21 cellular contexts compared by ENCODE assay signal in the genomic region with DNA sequence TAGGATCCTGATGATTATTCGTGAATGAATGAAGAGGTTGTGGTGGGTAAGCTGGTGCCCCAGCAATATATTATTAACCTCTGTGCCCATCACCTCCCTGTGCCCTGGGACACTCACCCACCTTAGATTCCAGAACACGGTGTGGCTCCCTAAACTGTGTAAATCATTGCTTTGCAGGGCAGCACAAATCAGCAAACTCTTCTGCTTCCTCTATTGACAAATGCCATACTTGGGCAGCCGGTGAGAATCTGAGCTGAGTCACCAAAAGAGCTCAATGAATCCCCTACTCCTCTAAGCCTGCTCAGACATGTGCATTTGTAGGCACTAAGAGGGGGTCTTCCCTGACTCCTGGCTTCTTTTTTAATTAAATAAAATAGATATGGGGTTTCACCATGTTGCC. TPM values are rescaled to one million over a fixed set of nuclear protein-coding genes. Genes with fewer than 3 reads are reported as not detected.
DNase-seq lines count a peak whose midpoint lies in the region; ATAC-seq and TF ChIP-seq lines count a peak whose summit lies in the region.
"Had no signal": no experiment of that assay in that cellular context is flagged by ENCODE, and none has a peak within 500 bp of the region (broad histone marks: within the 10 kb centered on the region; RNA-seq: fewer than 3 reads in every experiment).

No MANE protein-coding gene starts in this region.

- no peaks in the 10 kb centered on the region for H3K9me3 ChIP-seq in left lung
- H3K9me3 ChIP-seq: BE2C, heart right ventricle, vagina had no signal

- no peaks in the 10 kb centered on the region for H3K27me3 Mint-ChIP-seq in activated CD4-positive, alpha-beta T cell treated with anti-CD3 and anti-CD28 coated beads, Interleukin-2, amount 10 ng/mL, durations not matched to agents 7 days and 5 days
- H3K27me3 Mint-ChIP-seq in GM23338 (ENCODE audit: insufficient read depth, low read depth, poor library complexity) (peaks cover 2% of the 10 kb centered on the region), WTC11 (ENCODE audit: low read depth) (no peaks in the 10 kb centered on the region)
- H3K27me3 Mint-ChIP-seq: natural killer cell treated with Interleukin-12 subunit alpha and Interleukin-12 subunit beta and Interleukin-15 and Interleukin-18, amount 100 ng/mL, for 72 hours had no signal

- POLR2A ChIA-PET in activated CD4-positive, alpha-beta T cell treated with anti-CD3 and anti-CD28 coated beads, Interleukin-2, amount 10 ng/mL, durations not matched to agents 7 days and 5 days (lab: Charles Lee): no interaction called here
- POLR2A ChIA-PET in WTC11 (lab: Charles Lee): no interaction called here

- peaks cover 12% of the 10 kb centered on the region for H3K4me1 Mint-ChIP-seq in activated CD4-positive, alpha-beta T cell treated with anti-CD3 and anti-CD28 coated beads, Interleukin-2, amount 10 ng/mL, durations not matched to agents 7 days and 5 days
- H3K4me1 Mint-ChIP-seq in GM23338 (peaks cover 14% of the 10 kb centered on the region; the same call in 2 of the 3 replicates), WTC11 (peaks cover 10% of the 10 kb centered on the region)
- H3K4me1 Mint-ChIP-seq: immature natural killer cell had no signal

- no peak for ATAC-seq in GM23338
- ATAC-seq in WTC11: no peak
- ATAC-seq in left lung: peak; percentile 84
- ATAC-seq: natural killer cell treated with Interleukin-12 subunit alpha and Interleukin-12 subunit beta and Interleukin-15 and Interleukin-18, amount 100 ng/mL, for 72 hours had no signal

- peaks cover 12% of the 10 kb centered on the region for H3K36me3 ChIP-seq in GM23338 (ENCODE audit: insufficient read depth)
- peaks cover 0 to 92% of the 10 kb centered on the region in 2 donors for H3K36me3 ChIP-seq in left lung
- H3K36me3 ChIP-seq: BE2C had no signal

- no peak overlapping the region for H3K4me3 Mint-ChIP-seq in activated CD4-positive, alpha-beta T cell treated with anti-CD3 and anti-CD28 coated beads, Interleukin-2, amount 10 ng/mL, durations not matched to agents 7 days and 5 days
- H3K4me3 Mint-ChIP-seq in GM23338 (no peak overlapping the region), WTC11 (no peak overlapping the region)
- H3K4me3 Mint-ChIP-seq: immature natural killer cell; mesothelial cell of epicardium; natural killer cell treated with Interleukin-12 subunit alpha and Interleukin-12 subunit beta and Interleukin-15 and Interleukin-18, amount 100 ng/mL, for 72 hours had no signal

- no peak overlapping the region for H2AFZ ChIP-seq in GM23338

- H3K27ac ChIP-seq in GM23338 (ENCODE audit: low read depth): 0 out of 2 replicates have a peak overlapping the region, but pooled peaks have one; percentile 36
- no peak overlapping the region for H3K27ac ChIP-seq in left lung
- H3K27ac ChIP-seq: vagina had no signal

- TF ChIP-seq CTCF in GM23338 (conservative IDR thresholded peaks at IDR 0.05; ENCODE audit: low read depth in 2 of 2): no peak
- no peak for TF ChIP-seq CTCF in WTC11 (IDR thresholded peaks at IDR 0.05)
- no peak for TF ChIP-seq CTCF in left lung (IDR thresholded peaks at IDR 0.05)

- intact Hi-C loops in left lung (cut with DNase I): no loop called here

- no peaks in the 10 kb centered on the region for H4K20me1 ChIP-seq in GM23338 (replicated peaks; ENCODE audit: insufficient read depth)

- H3K27me3 ChIP-seq in GM23338 (ENCODE audit: insufficient read depth) (no peaks in the 10 kb centered on the region), left lung (no peaks in the 10 kb centered on the region)
- H3K27me3 ChIP-seq: BE2C, heart right ventricle, vagina had no signal

- CTCF ChIA-PET in activated CD4-positive, alpha-beta T cell treated with anti-CD3 and anti-CD28 coated beads, Interleukin-2, amount 10 ng/mL, durations not matched to agents 7 days and 5 days (lab: Charles Lee): interaction anchor here (1.4 kb wide), 1 partner anchor 16 kb away, joined by 5 read pairs; a partner anchor contains a TSS
- CTCF ChIA-PET in WTC11 (lab: Charles Lee): no interaction called here

- no peak for DNase-seq in activated CD4-positive, alpha-beta T cell treated with anti-CD3 and anti-CD28 coated beads, Interleukin-2, amount 10 ng/mL, durations not matched to agents 7 days and 5 days
- DNase-seq in activated CD4-positive, alpha-beta T cell treated with anti-CD3 and anti-CD28 coated beads, Interleukin-2, amount 50 U/mL, for 1 hour: no peak
- no peak for DNase-seq in GM23338 (ENCODE audit: low spot score)
- DNase-seq in WTC11 (ENCODE audit: low spot score): no peak
- DNase-seq in left lung: no peak
- DNase-seq in RPMI8226: no peak
- no peak for DNase-seq in inferior parietal cortex (ENCODE audit: extremely low spot score)
- DNase-seq in NCI-H446 treated with DMSO at 0.1 percent for 48 hours (lab: John Stamatoyannopoulos, UW): no peak
- DNase-seq: activated CD4-positive, CD25-positive, alpha-beta regulatory T cell; activated gamma-delta T cell; BE2C; heart right ventricle; immature natural killer cell; NCI-H1105; NCI-H2107; NCI-H524; SIG-M5; small intestine had no signal

- H3K4me3 ChIP-seq in GM23338: no peak overlapping the region
- no peak overlapping the region for H3K4me3 ChIP-seq in left lung
- H3K4me3 ChIP-seq: heart right ventricle, vagina had no signal

- H3K9me2 ChIP-seq in GM23338 (ENCODE audit: insufficient read depth): no peaks in the 10 kb centered on the region

- H3K79me2 ChIP-seq in GM23338 (replicated peaks; ENCODE audit: insufficient read depth): no peaks in the 10 kb centered on the region

- peak overlapping the region; percentile 16 for H3K27ac Mint-ChIP-seq in activated CD4-positive, alpha-beta T cell treated with anti-CD3 and anti-CD28 coated beads, Interleukin-2, amount 10 ng/mL, durations not matched to agents 7 days and 5 days
- H3K27ac Mint-ChIP-seq in GM23338 (peak overlapping the region; percentile 56; the same call in 1 of the 2 replicates), WTC11 (0 out of 2 replicates have a peak overlapping the region, but pooled peaks have one; percentile 76)
- H3K27ac Mint-ChIP-seq: mesothelial cell of epicardium; natural killer cell treated with Interleukin-12 subunit alpha and Interleukin-12 subunit beta and Interleukin-15 and Interleukin-18, amount 100 ng/mL, for 72 hours had no signal

- H3K4me1 ChIP-seq in GM23338 (ENCODE audit: insufficient read depth): peaks cover 6% of the 10 kb centered on the region; the same call in 1 of the 2 replicates
- no peaks in the 10 kb centered on the region for H3K4me1 ChIP-seq in left lung
- H3K4me1 ChIP-seq: vagina had no signal

- H3K9me3 Mint-ChIP-seq in activated CD4-positive, alpha-beta T cell treated with anti-CD3 and anti-CD28 coated beads, Interleukin-2, amount 10 ng/mL, durations not matched to agents 7 days and 5 days: no peaks in the 10 kb centered on the region
- H3K9me3 Mint-ChIP-seq in GM23338 (no peaks in the 10 kb centered on the region), WTC11 (no peaks in the 10 kb centered on the region)
- H3K9me3 Mint-ChIP-seq: immature natural killer cell; mesothelial cell of epicardium; natural killer cell treated with Interleukin-12 subunit alpha and Interleukin-12 subunit beta and Interleukin-15 and Interleukin-18, amount 100 ng/mL, for 72 hours had no signal

- H3K36me3 Mint-ChIP-seq in activated CD4-positive, alpha-beta T cell treated with anti-CD3 and anti-CD28 coated beads, Interleukin-2, amount 10 ng/mL, durations not matched to agents 7 days and 5 days (ENCODE audit: low read depth): peaks cover 33% of the 10 kb centered on the region
- peaks cover 16% of the 10 kb centered on the region; the same call in 2 of the 3 replicates for H3K36me3 Mint-ChIP-seq in GM23338 (ENCODE audit: low read depth)
- H3K36me3 Mint-ChIP-seq in WTC11: peaks cover 18% of the 10 kb centered on the region
- H3K36me3 Mint-ChIP-seq: natural killer cell treated with Interleukin-12 subunit alpha and Interleukin-12 subunit beta and Interleukin-15 and Interleukin-18, amount 100 ng/mL, for 72 hours had no signal

- no peak overlapping the region for H3K4me2 ChIP-seq in GM23338

- H3F3A ChIP-seq in GM23338 (replicated peaks; ENCODE audit: low read depth): no peaks in the 10 kb centered on the region

TF ChIP-seq in GM23338, 12 proteins besides CTCF, POLR2A, EP300 and RAD21 (continues in another document):
- TF ChIP-seq CREB1 (CRISPR knock-in tag; IDR thresholded peaks at IDR 0.05; ENCODE audit: low read depth) (no peak), STAT1 (IDR thresholded peaks at IDR 0.05; ENCODE audit: unreplicated experiment) (no peak), ZNF331 (CRISPR knock-in tag; IDR thresholded peaks at IDR 0.05; ENCODE audit: low read depth) (no peak)

RNA-seq across cellular contexts. Expression of a gene that starts 15.7 kb away (rescaled TPM):
- total RNA-seq in activated CD4-positive, alpha-beta T cell treated with anti-CD3 and anti-CD28 coated beads, Interleukin-2, amount 10 ng/mL, durations not matched to agents 7 days and 5 days: 10 to 100 TPM in 1 of 2 experiments, 1 to 10 TPM in 1; 8.5 to 11.7 TPM
- total RNA-seq in GM23338 (2014; rRNA removed; shearing (Covaris generic)): 1.6 and 2.6 TPM in 2 replicates
- 156 and 157 TPM in 2 replicates for polyA plus RNA-seq in GM23338 (2016; fragmentation: Nextera tagmentation; extraction: Ambion mirVana)
- 30.0 to 37.8 TPM (median 36.4 TPM) in 3 replicates for total RNA-seq in WTC11 (2021)
- 10 to 100 TPM; 19.0 to 20.4 TPM for total RNA-seq in left lung

RNA-seq across cellular contexts. Expression of a gene that starts 18.4 kb away (rescaled TPM):
- 10 to 100 TPM; 22.1 to 23.8 TPM for total RNA-seq in activated CD4-positive, alpha-beta T cell treated with anti-CD3 and anti-CD28 coated beads, Interleukin-2, amount 10 ng/mL, durations not matched to agents 7 days and 5 days
- total RNA-seq in GM23338 (2014; rRNA removed; shearing (Covaris generic)): 287 and 324 TPM in 2 replicates
- 260 and 269 TPM in 2 replicates for polyA plus RNA-seq in GM23338 (2016; fragmentation: Nextera tagmentation; extraction: Ambion mirVana)
- total RNA-seq in WTC11 (2021) (377 to 430 TPM (median 417 TPM) in 3 replicates), left lung (10 to 100 TPM; 81.8 to 83.1 TPM)

RNA-seq across cellular contexts. Expression of a gene that starts 57.0 kb away (rescaled TPM):
- total RNA-seq in activated CD4-positive, alpha-beta T cell treated with anti-CD3 and anti-CD28 coated beads, Interleukin-2, amount 10 ng/mL, durations not matched to agents 7 days and 5 days: under 1 TPM; 0.02 to 0.15 TPM
- 0.90 and 3.0 TPM in 2 replicates for total RNA-seq in GM23338 (2014; rRNA removed; shearing (Covaris generic))
- polyA plus RNA-seq in GM23338 (2016; fragmentation: Nextera tagmentation; extraction: Ambion mirVana): 1.1 and 1.9 TPM in 2 replicates
- total RNA-seq in WTC11 (2021) (1.9 to 2.6 TPM (median 2.1 TPM) in 3 replicates), left lung (100 to 1,000 TPM; 122 to 334 TPM)

Comparison
In these comparisons a context has a peak if more than half of its experiments do, and no peak if none do; other contexts are left out.
1. H3K27ac Mint-ChIP-seq: peak in every context shown above with its lines; median percentile 76 in WTC11; 56 in GM23338; 16 in activated CD4-positive, alpha-beta T cell treated with anti-CD3 and anti-CD28 coated beads, Interleukin-2, amount 10 ng/mL, durations not matched to agents 7 days and 5 days.
2. RNA of a gene that starts 57.0 kb away (total RNA-seq): 122 to 334 TPM in left lung; 1.9 to 2.6 TPM in WTC11, 0.90 to 3.0 TPM in GM23338 and 0.02 to 0.15 TPM in activated CD4-positive, alpha-beta T cell treated with anti-CD3 and anti-CD28 coated beads, Interleukin-2, amount 10 ng/mL, durations not matched to agents 7 days and 5 days; every median in the first group is over 10 times any median in the second.